11 cellular contexts compared by ENCODE assay signal in genomic region chr2:223549215-223549614, GRCh38. TPM values are rescaled to one million over a fixed set of nuclear protein-coding genes. Genes with fewer than 3 reads are reported as not detected.
DNase-seq lines count a peak whose midpoint lies in the region; ATAC-seq and TF ChIP-seq lines count a peak whose summit lies in the region.
"Had no signal": no experiment of that assay in that cellular context is flagged by ENCODE, and none has a peak within 500 bp of the region (broad histone marks: within the 10 kb centered on the region; RNA-seq: fewer than 3 reads in every experiment).

No MANE protein-coding gene starts in this region.

- TF ChIP-seq POLR2A in gastroesophageal sphincter (IDR thresholded peaks at IDR 0.05) (no peak), stomach (IDR thresholded peaks at IDR 0.05) (no peak)

- no peak for ATAC-seq in GM21529 (IDR thresholded peaks at IDR 0.05; ENCODE audit: unreplicated experiment)
- ATAC-seq in gastroesophageal sphincter, result no peak
- ATAC-seq: activated CD8-positive, alpha-beta memory T cell treated with anti-CD3 and anti-CD28 coated beads, Interleukin-2, amount 10 ng/mL, durations not matched to agents 7 days and 5 days had no signal

- H3K36me3 ChIP-seq in SJCRH30, result no peaks in the 10 kb centered on the region
- H3K36me3 ChIP-seq in gastroesophageal sphincter, result no peaks in the 10 kb centered on the region
- H3K36me3 ChIP-seq in stomach, result no peaks in the 10 kb centered on the region

- peak; percentile 1 for DNase-seq in activated CD4-positive, alpha-beta T cell treated with anti-CD3 and anti-CD28 coated beads, Interleukin-2, amount 50 U/mL, for 1 hour
- no peak for DNase-seq in activated CD4-positive, alpha-beta T cell treated with anti-CD3 and anti-CD28 coated beads for 1 hour
- peak; percentile 8 to 10 for DNase-seq in SJCRH30
- peak; percentile 85 for DNase-seq in fibroblast of the conjunctiva (ENCODE audit: low read depth)
- no peak for DNase-seq in stomach
- no peak for DNase-seq in HUDEP-2 (lab: John Stamatoyannopoulos, UW; ENCODE audit: unreplicated experiment in 76 of 76)
- DNase-seq: activated CD8-positive, alpha-beta memory T cell treated with anti-CD3 and anti-CD28 coated beads, Interleukin-2, amount 10 ng/mL, durations not matched to agents 7 days and 5 days; cortex of kidney had no signal

- no peaks in the 10 kb centered on the region for H3K9me3 ChIP-seq in SJCRH30 (replicated peaks)
- no peaks in the 10 kb centered on the region for H3K9me3 ChIP-seq in gastroesophageal sphincter
- no peaks in the 10 kb centered on the region for H3K9me3 ChIP-seq in stomach

- TF ChIP-seq EP300 in gastroesophageal sphincter (IDR thresholded peaks at IDR 0.05) (no peak), stomach (IDR thresholded peaks at IDR 0.05) (no peak)

- H3K27ac ChIP-seq in SJCRH30 (no peak overlapping the region), gastroesophageal sphincter (no peak overlapping the region), stomach (no peak overlapping the region)
- H3K27ac ChIP-seq: C4-2B had no signal

- TF ChIP-seq CTCF in gastroesophageal sphincter (IDR thresholded peaks at IDR 0.05) (no peak), stomach (IDR thresholded peaks at IDR 0.05) (no peak)

- H3K4me1 ChIP-seq in SJCRH30, result no peaks in the 10 kb centered on the region
- no peaks in the 10 kb centered on the region for H3K4me1 ChIP-seq in gastroesophageal sphincter
- no peaks in the 10 kb centered on the region for H3K4me1 ChIP-seq in stomach

- intact Hi-C loops in stomach (cut with DNase I; ENCODE audit: low total_unique reads), result no loop called here

- WGBS in gastroesophageal sphincter (ENCODE audit: low coverage in 1 of 2), 2 donors, result 63 to 72% methylated on average over 8 of the region's 8 CpGs
- WGBS in stomach, 5 donors, result 47 to 64% (median 60%) methylated on average over 8 of the region's 8 CpGs

- H3K27me3 ChIP-seq in SJCRH30, result 0 out of 2 replicates have a peak, but pooled peaks cover 3% of the 10 kb centered on the region
- H3K27me3 ChIP-seq in gastroesophageal sphincter, result no peaks in the 10 kb centered on the region
- H3K27me3 ChIP-seq in stomach, result no peaks in the 10 kb centered on the region

- H3K4me3 ChIP-seq in SJCRH30 (no peak overlapping the region), gastroesophageal sphincter (no peak overlapping the region), stomach (no peak overlapping the region)

RNA-seq across cellular contexts. Expression of gene SCG2, which starts 52.9 kb away (rescaled TPM):
- total RNA-seq in SJCRH30 (2014; rRNA removed; shearing (Covaris generic)), result not detected in 2 replicates
- total RNA-seq in gastroesophageal sphincter, result 1 to 10 TPM in 3 of 4 donors, under 1 TPM in 1; 0.78 to 8.4 (median 3.5) TPM
- 10 to 100 TPM in 2 of 5 donors, 1 to 10 TPM in 2, under 1 TPM in 1; 0.58 to 11.7 (median 7.1) TPM for total RNA-seq in stomach
- polyA plus RNA-seq in stomach, result 1 to 10 TPM; 1.1 to 4.2 (median 1.2) TPM

Comparison
In these comparisons a context has a peak if more than half of its experiments do, and no peak if none do; other contexts are left out.
1. DNase-seq: peak in activated CD4-positive, alpha-beta T cell treated with anti-CD3 and anti-CD28 coated beads, Interleukin-2, amount 50 U/mL, for 1 hour (single experiment), SJCRH30 (2 of 2) and fibroblast of the conjunctiva (single experiment); none in activated CD4-positive, alpha-beta T cell treated with anti-CD3 and anti-CD28 coated beads for 1 hour (single experiment), stomach (single experiment) and HUDEP-2 (0 of 76).